Comparison of ENCODE assay signal across 1 cellular context in genomic region chr4:89572224-89572858, GRCh38.
A peak's percentile ranks its signal among the peaks of the same experiment; 100 is the strongest.
TF ChIP-seq lines count a peak whose summit lies in the region.

No MANE protein-coding gene starts in this region.

TF ChIP-seq in HEK293, 187 proteins besides CTCF, POLR2A, EP300 and RAD21 (continued from another document):
- TF ChIP-seq ZIC2 (tag by site-specific recombination; IDR thresholded peaks at IDR 0.05) (no peak), ZNF560 (tag by site-specific recombination; IDR thresholded peaks at IDR 0.05; ENCODE audit: borderline replicate concordance) (no peak), ZSCAN23 (tag by site-specific recombination; IDR thresholded peaks at IDR 0.05) (no peak), SP7 (tag by site-specific recombination; IDR thresholded peaks at IDR 0.05) (no peak), TRIM28 (IDR thresholded peaks at IDR 0.05; ENCODE audit: borderline replicate concordance, low read length) (peak; percentile 28; the same call in 1 of the 2 replicates), ZNF768 (tag by site-specific recombination; IDR thresholded peaks at IDR 0.05) (no peak), KLF9 (tag by site-specific recombination; IDR thresholded peaks at IDR 0.05; ENCODE audit: low read depth) (no peak), ZNF138 (tag by site-specific recombination; IDR thresholded peaks at IDR 0.05; ENCODE audit: borderline replicate concordance) (no peak), ZEB2 (tag by site-specific recombination; IDR thresholded peaks at IDR 0.05) (0 out of 2 replicates have a peak, but pooled peaks have one; percentile 20), OSR2 (tag by site-specific recombination; IDR thresholded peaks at IDR 0.05) (peak; percentile 34; the same call in 1 of the 2 replicates), KLF10 (tag by site-specific recombination; IDR thresholded peaks at IDR 0.05) (no peak), FEZF1 (tag by site-specific recombination; IDR thresholded peaks at IDR 0.05) (0 out of 2 replicates have a peak, but pooled peaks have one; percentile 17), ZNF146 (tag by site-specific recombination; IDR thresholded peaks at IDR 0.05) (no peak), ZNF114 (tag by site-specific recombination; IDR thresholded peaks at IDR 0.05) (no peak), REST (tag by site-specific recombination; IDR thresholded peaks at IDR 0.05) (no peak), GLI2 (tag by site-specific recombination; IDR thresholded peaks at IDR 0.05; ENCODE audit: borderline replicate concordance, low read depth) (no peak), SP3 (tag by site-specific recombination; IDR thresholded peaks at IDR 0.05) (no peak), KLF16 (tag by site-specific recombination; IDR thresholded peaks at IDR 0.05) (no peak), REPIN1 (tag by site-specific recombination; IDR thresholded peaks at IDR 0.05; ENCODE audit: low read depth) (no peak), ZNF140 (tag by site-specific recombination; IDR thresholded peaks at IDR 0.05) (no peak), SP2 (tag by site-specific recombination; IDR thresholded peaks at IDR 0.05) (no peak), ZNF366 (tag by site-specific recombination; conservative IDR thresholded peaks at IDR 0.05) (0 out of 2 replicates have a peak, but pooled peaks have one; percentile 14)
- TF ChIP-seq, protein P1, sequence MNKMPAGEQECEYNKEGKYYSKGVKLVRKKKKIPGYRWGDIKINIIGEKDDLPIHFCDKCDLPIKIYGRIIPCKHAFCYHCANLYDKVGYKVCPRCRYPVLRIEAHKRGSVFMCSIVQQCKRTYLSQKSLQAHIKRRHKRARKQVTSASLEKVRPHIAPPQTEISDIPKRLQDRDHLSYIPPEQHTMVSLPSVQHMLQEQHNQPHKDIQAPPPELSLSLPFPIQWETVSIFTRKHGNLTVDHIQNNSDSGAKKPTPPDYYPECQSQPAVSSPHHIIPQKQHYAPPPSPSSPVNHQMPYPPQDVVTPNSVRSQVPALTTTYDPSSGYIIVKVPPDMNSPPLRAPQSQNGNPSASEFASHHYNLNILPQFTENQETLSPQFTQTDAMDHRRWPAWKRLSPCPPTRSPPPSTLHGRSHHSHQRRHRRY (tag by site-specific recombination; IDR thresholded peaks at IDR 0.05), result no peak
- TF ChIP-seq, protein P2, sequence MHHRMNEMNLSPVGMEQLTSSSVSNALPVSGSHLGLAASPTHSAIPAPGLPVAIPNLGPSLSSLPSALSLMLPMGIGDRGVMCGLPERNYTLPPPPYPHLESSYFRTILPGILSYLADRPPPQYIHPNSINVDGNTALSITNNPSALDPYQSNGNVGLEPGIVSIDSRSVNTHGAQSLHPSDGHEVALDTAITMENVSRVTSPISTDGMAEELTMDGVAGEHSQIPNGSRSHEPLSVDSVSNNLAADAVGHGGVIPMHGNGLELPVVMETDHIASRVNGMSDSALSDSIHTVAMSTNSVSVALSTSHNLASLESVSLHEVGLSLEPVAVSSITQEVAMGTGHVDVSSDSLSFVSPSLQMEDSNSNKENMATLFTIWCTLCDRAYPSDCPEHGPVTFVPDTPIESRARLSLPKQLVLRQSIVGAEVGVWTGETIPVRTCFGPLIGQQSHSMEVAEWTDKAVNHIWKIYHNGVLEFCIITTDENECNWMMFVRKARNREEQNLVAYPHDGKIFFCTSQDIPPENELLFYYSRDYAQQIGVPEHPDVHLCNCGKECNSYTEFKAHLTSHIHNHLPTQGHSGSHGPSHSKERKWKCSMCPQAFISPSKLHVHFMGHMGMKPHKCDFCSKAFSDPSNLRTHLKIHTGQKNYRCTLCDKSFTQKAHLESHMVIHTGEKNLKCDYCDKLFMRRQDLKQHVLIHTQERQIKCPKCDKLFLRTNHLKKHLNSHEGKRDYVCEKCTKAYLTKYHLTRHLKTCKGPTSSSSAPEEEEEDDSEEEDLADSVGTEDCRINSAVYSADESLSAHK (tag by site-specific recombination; IDR thresholded peaks at IDR 0.05), result peak; percentile 39; the same call in 1 of the 2 replicates
- TF ChIP-seq, protein P3, sequence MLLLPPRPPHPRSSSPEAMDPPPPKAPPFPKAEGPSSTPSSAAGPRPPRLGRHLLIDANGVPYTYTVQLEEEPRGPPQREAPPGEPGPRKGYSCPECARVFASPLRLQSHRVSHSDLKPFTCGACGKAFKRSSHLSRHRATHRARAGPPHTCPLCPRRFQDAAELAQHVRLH (tag by site-specific recombination; IDR thresholded peaks at IDR 0.05), result no peak
TF ChIP-seq in HEK293: peak in this region for 7.
